ENCODE assay signal across 9 cellular contexts in the genomic region with DNA sequence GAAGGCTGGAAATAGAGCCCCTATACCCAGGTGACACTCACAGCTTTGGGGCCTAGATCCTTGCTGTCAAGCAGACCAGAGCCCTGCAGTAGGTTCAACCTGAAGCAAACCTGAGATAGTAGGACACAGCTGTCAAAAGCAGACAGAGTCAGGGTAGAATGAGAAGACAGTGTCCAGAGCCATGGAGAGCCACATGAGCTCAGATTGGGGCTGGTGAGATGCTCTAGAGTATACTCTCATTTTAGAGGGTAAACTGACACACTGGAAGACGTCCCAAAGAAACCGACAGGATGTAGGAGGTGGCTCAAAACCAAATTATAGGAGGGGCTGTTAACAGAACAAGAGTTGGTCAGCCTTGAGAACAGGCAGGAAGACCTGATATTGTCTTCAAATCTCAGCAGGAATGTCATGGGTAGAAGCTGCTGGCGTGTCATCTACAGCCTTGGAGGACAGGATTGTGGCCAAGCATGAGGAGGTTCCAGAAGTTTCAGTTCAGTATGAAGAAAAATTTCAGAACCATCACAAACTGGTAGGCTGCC. TPM values are rescaled to one million over a fixed set of nuclear protein-coding genes. Genes with fewer than 3 reads are reported as not detected.
DNase-seq lines count a peak whose midpoint lies in the region; ATAC-seq and TF ChIP-seq lines count a peak whose summit lies in the region.
"Had no signal": no experiment of that assay in that cellular context is flagged by ENCODE, and none has a peak within 500 bp of the region (broad histone marks: within the 10 kb centered on the region; RNA-seq: fewer than 3 reads in every experiment).

No MANE protein-coding gene starts in this region.

- H3K4me3 Mint-ChIP-seq in activated T-cell treated with anti-CD3 and anti-CD28 coated beads, Interleukin-2, amount 50 U/mL, for 24 hours, result peak overlapping the region; percentile 82
- H3K4me3 Mint-ChIP-seq in stimulated activated naive CD8-positive, alpha-beta T cell treated with anti-CD3 and anti-CD28 coated beads, Interleukin-15, amount 100 ng/mL, for 72 hours, result peak overlapping the region; percentile 88 to 96

- H3K27ac Mint-ChIP-seq in activated T-cell treated with anti-CD3 and anti-CD28 coated beads, Interleukin-2, amount 50 U/mL, for 24 hours, result peak overlapping the region; percentile 92
- H3K27ac Mint-ChIP-seq in stimulated activated naive CD8-positive, alpha-beta T cell treated with anti-CD3 and anti-CD28 coated beads, Interleukin-15, amount 100 ng/mL, for 72 hours, result peak overlapping the region; percentile 64 to 88

- no peak overlapping the region for H3K4me3 ChIP-seq in esophagus muscularis mucosa
- H3K4me3 ChIP-seq: adrenal gland had no signal

- no peak for TF ChIP-seq CTCF in esophagus muscularis mucosa (IDR thresholded peaks at IDR 0.05)

- DNase-seq in activated T-cell treated with anti-CD3 and anti-CD28 coated beads, Interleukin-2, amount 50 U/mL, for 24 hours, result no peak
- no peak for DNase-seq in activated T-cell treated with anti-CD3 and anti-CD28 coated beads for 4 hours
- peak; percentile 69 for DNase-seq in NAMALWA (ENCODE audit: low spot score)
- DNase-seq in esophagus muscularis mucosa (ENCODE audit: extremely low spot score), result no peak
- no peak for DNase-seq in stimulated activated naive CD8-positive, alpha-beta T cell treated with anti-CD3 and anti-CD28 coated beads, Interleukin-15, amount 100 ng/mL, for 72 hours
- DNase-seq in NCI-H2081 (lab: John Stamatoyannopoulos, UW), result no peak
- DNase-seq in NCI-H1092 (lab: John Stamatoyannopoulos, UW), result no peak
- no peak for DNase-seq in effector CD4-positive, alpha-beta T cell

- intact Hi-C loops in esophagus muscularis mucosa (cut with DNase I), result no loop called here

- TF ChIP-seq POLR2A in esophagus muscularis mucosa (IDR thresholded peaks at IDR 0.05; ENCODE audit: low read depth), result no peak

- peaks cover 87% of the 10 kb centered on the region for H3K4me1 Mint-ChIP-seq in activated T-cell treated with anti-CD3 and anti-CD28 coated beads, Interleukin-2, amount 50 U/mL, for 24 hours (ENCODE audit: low read depth)
- peaks cover 87% of the 10 kb centered on the region for H3K4me1 Mint-ChIP-seq in stimulated activated naive CD8-positive, alpha-beta T cell treated with anti-CD3 and anti-CD28 coated beads, Interleukin-15, amount 100 ng/mL, for 72 hours

- H3K4me1 ChIP-seq in esophagus muscularis mucosa, result peaks cover 95 to 100% (median 99%) of the 10 kb centered on the region in 4 donors

- no peaks in the 10 kb centered on the region for H3K9me3 Mint-ChIP-seq in activated T-cell treated with anti-CD3 and anti-CD28 coated beads, Interleukin-2, amount 50 U/mL, for 24 hours
- no peaks in the 10 kb centered on the region for H3K9me3 Mint-ChIP-seq in stimulated activated naive CD8-positive, alpha-beta T cell treated with anti-CD3 and anti-CD28 coated beads, Interleukin-15, amount 100 ng/mL, for 72 hours

- ATAC-seq in stimulated activated naive CD8-positive, alpha-beta T cell treated with anti-CD3 and anti-CD28 coated beads, Interleukin-15, amount 100 ng/mL, for 72 hours, result peak; percentile 39

- H3K27me3 ChIP-seq in esophagus muscularis mucosa, result no peaks in the 10 kb centered on the region
- H3K27me3 ChIP-seq: adrenal gland had no signal

- no peaks in the 10 kb centered on the region for H3K27me3 Mint-ChIP-seq in activated T-cell treated with anti-CD3 and anti-CD28 coated beads, Interleukin-2, amount 50 U/mL, for 24 hours
- H3K27me3 Mint-ChIP-seq in stimulated activated naive CD8-positive, alpha-beta T cell treated with anti-CD3 and anti-CD28 coated beads, Interleukin-15, amount 100 ng/mL, for 72 hours, result no peaks in the 10 kb centered on the region

- peak overlapping the region; percentile 55 to 97 (median 94) for H3K27ac ChIP-seq in esophagus muscularis mucosa (replicated peaks in 1 of 4)

- TF ChIP-seq EP300 in esophagus muscularis mucosa (IDR thresholded peaks at IDR 0.05), result no peak

- 57% methylated on average over 3 of the region's 3 CpGs for WGBS in esophagus muscularis mucosa

- no peaks in the 10 kb centered on the region for H3K9me3 ChIP-seq in esophagus muscularis mucosa
- H3K9me3 ChIP-seq: adrenal gland had no signal

- H3K36me3 ChIP-seq in esophagus muscularis mucosa, result peaks cover 0 to 9% (median 0%) of the 10 kb centered on the region in 4 donors
- H3K36me3 ChIP-seq: adrenal gland had no signal

- peaks cover 45% of the 10 kb centered on the region for H3K36me3 Mint-ChIP-seq in activated T-cell treated with anti-CD3 and anti-CD28 coated beads, Interleukin-2, amount 50 U/mL, for 24 hours (ENCODE audit: low read depth)

RNA-seq across cellular contexts. Expression of gene CCDC69, which starts 11.5 kb away (rescaled TPM):
- 100 to 1,000 TPM; 217 to 341 (median 285) TPM for total RNA-seq in esophagus muscularis mucosa

RNA-seq across cellular contexts. Expression of gene GM2A, which starts 40.6 kb away (rescaled TPM):
- total RNA-seq in esophagus muscularis mucosa, result 10 to 100 TPM; 28.3 to 32.0 (median 30.1) TPM

RNA-seq across cellular contexts. Expression of gene ANXA6, which starts 54.9 kb away (rescaled TPM):
- 100 to 1,000 TPM; 232 to 442 (median 374) TPM for total RNA-seq in esophagus muscularis mucosa
